9 cellular contexts compared by ENCODE assay signal in genomic region chr10:118220346-118220745, GRCh38.
"Had no signal": no experiment of that assay in that cellular context is flagged by ENCODE, and none has a peak within 500 bp of the region (broad histone marks: within the 10 kb centered on the region; RNA-seq: fewer than 3 reads in every experiment).

No MANE protein-coding gene starts in this region.

- H3K4me1 Mint-ChIP-seq: IgD-negative memory B cell had no signal

- H3K4me3 ChIP-seq: K562 had no signal

- H3K36me3 Mint-ChIP-seq: IgD-negative memory B cell had no signal

- H3K9ac ChIP-seq: KMS-11 had no signal

- FAIRE-seq: HepG2, HTR-8/SVneo, K562 had no signal

- H3K4me3 Mint-ChIP-seq: IgD-negative memory B cell had no signal

- DNase-seq: IMR-90, KBM-7, KG1 had no signal

- H3K27ac ChIP-seq: HL-60, KMS-11 had no signal

- H3K4me2 ChIP-seq: KMS-11 had no signal

- ATAC-seq: HepG2, K562 had no signal

- H3K27ac Mint-ChIP-seq: IgD-negative memory B cell had no signal
